Comparison of ENCODE assay signal across 25 cellular contexts in the genomic region with DNA sequence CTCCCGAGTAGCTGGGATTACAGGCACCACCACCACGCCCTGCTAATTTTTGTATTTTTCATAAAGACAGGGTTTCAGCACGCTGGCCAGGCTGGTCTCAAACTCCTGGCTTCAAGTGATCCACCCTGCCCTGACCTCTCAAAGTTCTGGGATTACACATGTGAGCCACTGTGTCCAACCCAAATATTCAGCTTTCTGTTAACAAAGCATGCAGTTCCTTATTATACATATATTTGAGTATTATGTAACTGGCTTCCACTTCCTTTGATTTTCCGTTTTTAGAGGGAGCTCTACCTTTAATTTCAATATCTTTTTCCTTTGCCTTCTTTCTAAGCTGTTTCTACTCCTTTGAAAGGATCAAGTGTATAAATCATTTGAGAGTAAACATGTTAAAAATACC. TPM values are rescaled to one million over a fixed set of nuclear protein-coding genes. Genes with fewer than 3 reads are reported as not detected.
A peak's percentile ranks its signal among the peaks of the same experiment; 100 is the strongest.
DNase-seq lines count a peak whose midpoint lies in the region; ATAC-seq, FAIRE-seq and TF ChIP-seq lines count a peak whose summit lies in the region.
"Had no signal": no experiment of that assay in that cellular context is flagged by ENCODE, and none has a peak within 500 bp of the region (broad histone marks: within the 10 kb centered on the region; RNA-seq: fewer than 3 reads in every experiment).

No MANE protein-coding gene starts in this region.

- H3K4me2 ChIP-seq in astrocyte (ENCODE audit: low read length) = no peak overlapping the region

- no peak overlapping the region for H3K4me3 ChIP-seq in astrocyte (ENCODE audit: insufficient read depth, low read depth, low read length)

- H3K36me3 Mint-ChIP-seq in activated T-cell treated with anti-CD3 and anti-CD28 coated beads, Interleukin-2, amount 50 U/mL, for 72 hours (ENCODE audit: insufficient read depth in 2 of 2) = peaks cover 0 to 1% of the 10 kb centered on the region in 2 donors
- H3K36me3 Mint-ChIP-seq in activated T-cell treated with anti-CD3 and anti-CD28 coated beads, Interleukin-2, amount 50 U/mL, for 4 hours (ENCODE audit: insufficient read depth) = peaks cover 13% of the 10 kb centered on the region
- H3K36me3 Mint-ChIP-seq in astrocyte (ENCODE audit: low read depth, unreplicated experiment) = peaks cover 6% of the 10 kb centered on the region
- H3K36me3 Mint-ChIP-seq in neural crest cell (ENCODE audit: low read depth) = peaks cover 5% of the 10 kb centered on the region
- H3K36me3 Mint-ChIP-seq in activated CD8-positive, alpha-beta memory T cell treated with anti-CD3 and anti-CD28 coated beads, Interleukin-2, amount 10 ng/mL, durations not matched to agents 7 days and 5 days = peaks cover 6% of the 10 kb centered on the region

- H3K9me3 ChIP-seq in astrocyte (ENCODE audit: insufficient read depth, low read depth, low read length) = no peaks in the 10 kb centered on the region
- H3K9me3 ChIP-seq: BE2C had no signal

- H3K27me3 Mint-ChIP-seq in activated T-cell treated with anti-CD3 and anti-CD28 coated beads, Interleukin-2, amount 50 U/mL, for 72 hours (ENCODE audit: low read depth) = no peaks in the 10 kb centered on the region
- H3K27me3 Mint-ChIP-seq in activated T-cell treated with anti-CD3 and anti-CD28 coated beads, Interleukin-2, amount 50 U/mL, for 4 hours (ENCODE audit: low read depth) = no peaks in the 10 kb centered on the region
- H3K27me3 Mint-ChIP-seq in astrocyte (ENCODE audit: low read depth, unreplicated experiment) (no peaks in the 10 kb centered on the region), neural crest cell (ENCODE audit: low read depth) (no peaks in the 10 kb centered on the region)
- H3K27me3 Mint-ChIP-seq in activated CD8-positive, alpha-beta memory T cell treated with anti-CD3 and anti-CD28 coated beads, Interleukin-2, amount 10 ng/mL, durations not matched to agents 7 days and 5 days = no peaks in the 10 kb centered on the region

- H3K9ac ChIP-seq in astrocyte (ENCODE audit: low read length) = no peak overlapping the region

- no peak for ATAC-seq in activated T-cell treated with anti-CD3 and anti-CD28 coated beads, Interleukin-2, amount 50 U/mL, for 72 hours (replicated peaks in 1 of 2)
- no peak for ATAC-seq in activated T-cell treated with anti-CD3 and anti-CD28 coated beads, Interleukin-2, amount 50 U/mL, for 4 hours
- no peak for ATAC-seq in foreskin keratinocyte
- ATAC-seq in activated CD8-positive, alpha-beta memory T cell treated with anti-CD3 and anti-CD28 coated beads, Interleukin-2, amount 10 ng/mL, durations not matched to agents 7 days and 5 days = no peak
- ATAC-seq: HCT116, PC-3 had no signal

- no peaks in the 10 kb centered on the region for H3K9me3 Mint-ChIP-seq in activated T-cell treated with anti-CD3 and anti-CD28 coated beads, Interleukin-2, amount 50 U/mL, for 72 hours
- H3K9me3 Mint-ChIP-seq in activated T-cell treated with anti-CD3 and anti-CD28 coated beads, Interleukin-2, amount 50 U/mL, for 4 hours = no peaks in the 10 kb centered on the region
- H3K9me3 Mint-ChIP-seq in astrocyte (ENCODE audit: unreplicated experiment) = no peaks in the 10 kb centered on the region
- H3K9me3 Mint-ChIP-seq in neural crest cell = no peaks in the 10 kb centered on the region
- H3K9me3 Mint-ChIP-seq in activated CD8-positive, alpha-beta memory T cell treated with anti-CD3 and anti-CD28 coated beads, Interleukin-2, amount 10 ng/mL, durations not matched to agents 7 days and 5 days (ENCODE audit: low read depth) = no peaks in the 10 kb centered on the region

- H3K27me3 ChIP-seq in astrocyte (ENCODE audit: insufficient read depth, low read length) (no peaks in the 10 kb centered on the region), foreskin keratinocyte (no peaks in the 10 kb centered on the region)
- H3K27me3 ChIP-seq: BE2C had no signal

- H3K4me1 Mint-ChIP-seq in activated T-cell treated with anti-CD3 and anti-CD28 coated beads, Interleukin-2, amount 50 U/mL, for 72 hours (ENCODE audit: low read depth) = no peaks in the 10 kb centered on the region
- H3K4me1 Mint-ChIP-seq in activated T-cell treated with anti-CD3 and anti-CD28 coated beads, Interleukin-2, amount 50 U/mL, for 4 hours (ENCODE audit: low read depth) = peaks cover 20% of the 10 kb centered on the region
- H3K4me1 Mint-ChIP-seq in astrocyte (ENCODE audit: low read depth, unreplicated experiment) (peaks cover 29% of the 10 kb centered on the region), neural crest cell (peaks cover 44% of the 10 kb centered on the region)
- no peaks in the 10 kb centered on the region for H3K4me1 Mint-ChIP-seq in activated CD8-positive, alpha-beta memory T cell treated with anti-CD3 and anti-CD28 coated beads, Interleukin-2, amount 10 ng/mL, durations not matched to agents 7 days and 5 days

- H3K4me3 Mint-ChIP-seq in activated T-cell treated with anti-CD3 and anti-CD28 coated beads, Interleukin-2, amount 50 U/mL, for 72 hours = no peak overlapping the region
- no peak overlapping the region for H3K4me3 Mint-ChIP-seq in activated T-cell treated with anti-CD3 and anti-CD28 coated beads, Interleukin-2, amount 50 U/mL, for 4 hours
- no peak overlapping the region for H3K4me3 Mint-ChIP-seq in astrocyte (ENCODE audit: unreplicated experiment)
- H3K4me3 Mint-ChIP-seq in neural crest cell = no peak overlapping the region
- no peak overlapping the region for H3K4me3 Mint-ChIP-seq in activated CD8-positive, alpha-beta memory T cell treated with anti-CD3 and anti-CD28 coated beads, Interleukin-2, amount 10 ng/mL, durations not matched to agents 7 days and 5 days

- peak overlapping the region; percentile 8 for H3K27ac Mint-ChIP-seq in activated T-cell treated with anti-CD3 and anti-CD28 coated beads, Interleukin-2, amount 50 U/mL, for 72 hours
- H3K27ac Mint-ChIP-seq in astrocyte (ENCODE audit: unreplicated experiment) (peak overlapping the region; percentile 26), neural crest cell (ENCODE audit: unreplicated experiment) (peak overlapping the region; percentile 19)
- H3K27ac Mint-ChIP-seq in activated CD8-positive, alpha-beta memory T cell treated with anti-CD3 and anti-CD28 coated beads, Interleukin-2, amount 10 ng/mL, durations not matched to agents 7 days and 5 days = no peak overlapping the region

- peaks cover 98% of the 10 kb centered on the region for H3K79me2 ChIP-seq in astrocyte (ENCODE audit: insufficient read depth, low read length)

- peaks cover 6% of the 10 kb centered on the region for H3K36me3 ChIP-seq in astrocyte (ENCODE audit: insufficient read depth, low read length)
- H3K36me3 ChIP-seq: BE2C had no signal

- TF ChIP-seq CTCF in astrocyte (IDR thresholded peaks at IDR 0.05; ENCODE audit: insufficient read depth, low read depth, low read length) (no peak), neural crest cell (conservative IDR thresholded peaks at IDR 0.05) (no peak), foreskin keratinocyte (conservative IDR thresholded peaks at IDR 0.05) (no peak)

- no peak overlapping the region for H2AFZ ChIP-seq in astrocyte (ENCODE audit: low read depth, low read length)

- CTCF ChIA-PET in activated CD8-positive, alpha-beta memory T cell treated with anti-CD3 and anti-CD28 coated beads, Interleukin-2, amount 10 ng/mL, durations not matched to agents 7 days and 5 days (lab: Charles Lee) = interaction anchor here (0.8 to 1.2 kb wide), 2 partner anchors 10 to 16 kb away, joined by 3 to 4 read pairs; no protein-coding TSS in a partner anchor

- H4K20me1 ChIP-seq in astrocyte (ENCODE audit: insufficient read depth, low read length) = peaks cover 72% of the 10 kb centered on the region

- H3K4me1 ChIP-seq in astrocyte (ENCODE audit: insufficient read depth, low read length) = peaks cover 3% of the 10 kb centered on the region
- peaks cover 16% of the 10 kb centered on the region for H3K4me1 ChIP-seq in foreskin keratinocyte
- H3K4me1 ChIP-seq: BE2C had no signal

- H3K27ac ChIP-seq in astrocyte (ENCODE audit: low read depth, low read length) (no peak overlapping the region), foreskin keratinocyte (no peak overlapping the region)

- FAIRE-seq in astrocyte (lab: Jason Lieb, UNC) = no peak
- FAIRE-seq: GM12892 had no signal

- DNase-seq in activated T-cell treated with anti-CD3 and anti-CD28 coated beads, Interleukin-2, amount 50 U/mL, for 72 hours = no peak
- no peak for DNase-seq in activated T-cell treated with anti-CD3 and anti-CD28 coated beads, Interleukin-2, amount 50 U/mL, for 4 hours
- DNase-seq in astrocyte (ENCODE audit: low read depth) (no peak), neural crest cell (ENCODE audit: low read depth, low spot score) (no peak), foreskin keratinocyte (no peak), NCI-H748 treated with DMSO at 0.1 percent for 48 hours (lab: John Stamatoyannopoulos, UW) (no peak)
- DNase-seq in activated CD8-positive, alpha-beta memory T cell treated with anti-CD3 and anti-CD28 coated beads, Interleukin-2, amount 10 ng/mL, durations not matched to agents 7 days and 5 days = no peak
- DNase-seq: 8988T, ACHN, BE2C, Calu3, DMS79 treated with DMSO at 0.1 percent for 48 hours, GF-D8, Kasumi-1, NCI-H1092, NCI-H1436, NCI-H187, NCI-H2081 treated with DMSO at 0.1 percent for 48 hours, NCI-H2171, NCI-H524, NCI-H774, PC-3, SHP77 had no signal

RNA-seq across cellular contexts. Expression of a gene that starts 26.2 kb away (rescaled TPM):
- 10 to 100 TPM; 20.2 to 20.9 TPM for total RNA-seq in activated T-cell treated with anti-CD3 and anti-CD28 coated beads, Interleukin-2, amount 50 U/mL, for 72 hours
- total RNA-seq in activated T-cell treated with anti-CD3 and anti-CD28 coated beads, Interleukin-2, amount 50 U/mL, for 4 hours = 10 to 100 TPM; 19.5 to 20.9 (median 20.6) TPM
- total RNA-seq in astrocyte (99.4 and 116 TPM in 2 replicates), neural crest cell (37.9 and 40.8 TPM in 2 replicates), foreskin keratinocyte (19.7 and 22.3 TPM in 2 replicates)
- polyA plus RNA-seq in foreskin keratinocyte = 7.2 and 9.4 TPM in 2 replicates
- total RNA-seq in activated CD8-positive, alpha-beta memory T cell treated with anti-CD3 and anti-CD28 coated beads, Interleukin-2, amount 10 ng/mL, durations not matched to agents 7 days and 5 days = 1 to 10 TPM; 8.5 to 10.0 TPM
